16 cellular contexts compared by ENCODE assay signal in the genomic region with DNA sequence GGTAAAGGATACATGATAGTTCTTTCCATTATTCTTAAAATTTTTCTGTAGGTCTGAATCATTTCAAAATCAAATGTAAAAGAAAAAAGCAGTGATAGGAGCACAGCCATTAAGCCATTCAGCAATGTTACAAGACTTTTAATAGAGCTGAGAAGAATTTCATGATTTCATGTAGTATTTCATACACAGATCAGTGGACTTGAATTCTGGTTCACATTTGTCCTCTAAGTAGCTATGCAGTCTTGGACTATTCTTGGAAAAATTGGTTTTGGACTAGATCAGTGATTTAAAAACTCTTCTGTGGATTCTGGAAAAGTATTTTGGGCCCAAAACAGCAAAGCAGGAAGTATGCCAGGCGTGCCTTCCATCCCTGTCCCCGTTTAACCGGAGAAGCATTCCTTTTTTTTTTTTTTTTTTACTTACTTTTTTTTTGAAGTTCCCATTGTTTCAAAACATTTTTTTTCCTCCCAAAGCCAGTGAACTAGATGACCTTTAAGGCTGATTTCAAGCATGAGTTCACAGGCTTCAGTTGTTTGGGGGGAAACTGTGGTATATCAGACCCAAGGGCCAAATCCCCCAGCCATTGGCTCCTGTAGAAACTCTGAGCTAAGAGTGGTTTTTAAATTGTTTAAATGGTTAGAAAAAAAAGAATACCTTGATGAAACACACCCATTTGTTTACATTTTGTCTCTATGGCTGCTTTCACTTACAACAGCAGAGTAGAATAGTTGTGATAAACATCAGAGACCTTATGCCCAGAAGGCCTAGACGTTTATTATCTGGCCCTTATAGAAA. TPM values are rescaled to one million over a fixed set of nuclear protein-coding genes. Genes with fewer than 3 reads are reported as not detected.
DNase-seq lines count a peak whose midpoint lies in the region; ATAC-seq and TF ChIP-seq lines count a peak whose summit lies in the region.
"Had no signal": no experiment of that assay in that cellular context is flagged by ENCODE, and none has a peak within 500 bp of the region (broad histone marks: within the 10 kb centered on the region; RNA-seq: fewer than 3 reads in every experiment).

No MANE protein-coding gene starts in this region.

- H3K9me3 ChIP-seq in Karpas-422 (ENCODE audit: low read length) (no peaks in the 10 kb centered on the region), endodermal cell (ENCODE audit: control insufficient read depth, low read length) (no peaks in the 10 kb centered on the region)
- H3K9me3 ChIP-seq: colonic mucosa, HAP-1, upper lobe of right lung had no signal

- ATAC-seq in sciatic nerve (peak; percentile 88), GM21576 (IDR thresholded peaks at IDR 0.05; ENCODE audit: unreplicated experiment) (no peak)
- no peak for ATAC-seq in naive thymus-derived CD8-positive, alpha-beta T cell
- ATAC-seq: left lobe of liver had no signal

- no peaks in the 10 kb centered on the region for H4K20me1 ChIP-seq in Karpas-422 (ENCODE audit: insufficient read depth, low read depth, low read length)

- H3K4me1 ChIP-seq in Karpas-422 (ENCODE audit: low read length) = peaks cover 22% of the 10 kb centered on the region
- H3K4me1 ChIP-seq in endodermal cell (ENCODE audit: control insufficient read depth, insufficient read depth, low read length) = peaks cover 8% of the 10 kb centered on the region
- H3K4me1 ChIP-seq: colonic mucosa had no signal

- H3K27me3 Mint-ChIP-seq in CD14-positive monocyte (ENCODE audit: low read depth in 3 of 3) (peaks cover 0 to 5% (median 2%) of the 10 kb centered on the region in 3 donors), endodermal cell (ENCODE audit: insufficient read depth) (no peaks in the 10 kb centered on the region)
- H3K27me3 Mint-ChIP-seq in naive thymus-derived CD8-positive, alpha-beta T cell = no peaks in the 10 kb centered on the region

- DNase-seq in CD14-positive monocyte (ENCODE audit: low spot score) (no peak), Karpas-422 (no peak), endodermal cell (no peak), sciatic nerve (ENCODE audit: low spot score) (no peak), GM10266 (ENCODE audit: extremely low spot score) (no peak), NK-92 (lab: John Stamatoyannopoulos, UW; ENCODE audit: unreplicated experiment) (no peak)
- DNase-seq in naive thymus-derived CD8-positive, alpha-beta T cell = no peak
- DNase-seq: activated T-cell treated with anti-CD3 and anti-CD28 coated beads, Interleukin-2, amount 50 U/mL, for 1 hour; colonic mucosa; NCI-H1694; NCI-H524 treated with DMSO at 0.1 percent for 48 hours; occipital lobe; upper lobe of right lung had no signal

- H2AFZ ChIP-seq in Karpas-422 (ENCODE audit: low read length) = peak overlapping the region; percentile 94; the same call in 1 of the 2 replicates

- no peak overlapping the region for H3K27ac ChIP-seq in Karpas-422 (ENCODE audit: low read length)
- H3K27ac ChIP-seq in endodermal cell (ENCODE audit: low read depth, low read length) = no peak overlapping the region
- H3K27ac ChIP-seq: colonic mucosa, upper lobe of right lung had no signal

- WGBS in endodermal cell (ENCODE audit: insufficient coverage in 1 of 2, insufficient read length in 1 of 2), 2 experiments = 63 to 87% methylated on average over 2 to 4 of the region's 4 CpGs

- peaks cover 0 to 3% (median 0%) of the 10 kb centered on the region in 7 donors for H3K9me3 Mint-ChIP-seq in CD14-positive monocyte
- peaks cover 8% of the 10 kb centered on the region for H3K9me3 Mint-ChIP-seq in endodermal cell
- H3K9me3 Mint-ChIP-seq in naive thymus-derived CD8-positive, alpha-beta T cell = no peaks in the 10 kb centered on the region

- no peak overlapping the region for H3K4me2 ChIP-seq in Karpas-422 (ENCODE audit: low read depth, low read length, poor library complexity, severe bottlenecking)

- H3K9ac ChIP-seq in Karpas-422 (ENCODE audit: low read length) = no peak overlapping the region
- no peak overlapping the region for H3K9ac ChIP-seq in endodermal cell (ENCODE audit: extremely low read depth, low read length, poor library complexity, severe bottlenecking)

- H3K4me3 ChIP-seq in Karpas-422 (ENCODE audit: low read length) (no peak overlapping the region), endodermal cell (ENCODE audit: low read length) (no peak overlapping the region)
- H3K4me3 ChIP-seq: colonic mucosa, HAP-1, upper lobe of right lung had no signal

- H3K4me1 Mint-ChIP-seq in CD14-positive monocyte (peaks cover 55% of the 10 kb centered on the region), endodermal cell (peaks cover 45% of the 10 kb centered on the region)
- peaks cover 7 to 45% (median 14%) of the 10 kb centered on the region in 4 donors for H3K4me1 Mint-ChIP-seq in naive thymus-derived CD8-positive, alpha-beta T cell

- H3K27me3 ChIP-seq in Karpas-422 (ENCODE audit: low read length) (no peaks in the 10 kb centered on the region), endodermal cell (ENCODE audit: control insufficient read depth, insufficient read depth, low read length, poor library complexity, severe bottlenecking) (no peaks in the 10 kb centered on the region)
- H3K27me3 ChIP-seq: colonic mucosa, upper lobe of right lung had no signal

- TF ChIP-seq CTCF in CD14-positive monocyte (IDR thresholded peaks at IDR 0.05) (no peak), endodermal cell (conservative IDR thresholded peaks at IDR 0.05) (no peak), GM10266 (IDR thresholded peaks at IDR 0.05; ENCODE audit: control insufficient read depth, insufficient read depth, low read depth, missing control alignments) (no peak)

- POLR2A ChIA-PET in naive thymus-derived CD8-positive, alpha-beta T cell (lab: Charles Lee) = no interaction called here

- H3K4me3 Mint-ChIP-seq in CD14-positive monocyte = no peak overlapping the region
- H3K4me3 Mint-ChIP-seq in endodermal cell = no peak overlapping the region
- no peak overlapping the region for H3K4me3 Mint-ChIP-seq in naive thymus-derived CD8-positive, alpha-beta T cell

- H3K79me2 ChIP-seq in Karpas-422 (ENCODE audit: low read length) = no peaks in the 10 kb centered on the region

- H3K27ac Mint-ChIP-seq in CD14-positive monocyte = peak overlapping the region; percentile 54 to 89 (median 82)
- H3K27ac Mint-ChIP-seq in endodermal cell = peak overlapping the region; percentile 18
- H3K27ac Mint-ChIP-seq in naive thymus-derived CD8-positive, alpha-beta T cell = peak overlapping the region in 1 of 10 donors; percentile 8

- H3K9me2 ChIP-seq in Karpas-422 (replicated peaks; ENCODE audit: insufficient read depth, low read length) = no peaks in the 10 kb centered on the region

- H3K36me3 Mint-ChIP-seq in CD14-positive monocyte (no peaks in the 10 kb centered on the region), endodermal cell (ENCODE audit: low read depth) (no peaks in the 10 kb centered on the region)
- no peaks in the 10 kb centered on the region for H3K36me3 Mint-ChIP-seq in naive thymus-derived CD8-positive, alpha-beta T cell

- intact Hi-C loops in CD14-positive monocyte (cut with micrococcal nuclease) (no loop called here), sciatic nerve (cut with DNase I) (no loop called here)

- H3K36me3 ChIP-seq in Karpas-422 (ENCODE audit: insufficient read depth, low read length) (no peaks in the 10 kb centered on the region), endodermal cell (ENCODE audit: control insufficient read depth, insufficient read depth, low read length) (no peaks in the 10 kb centered on the region)
- H3K36me3 ChIP-seq: colonic mucosa, HAP-1, upper lobe of right lung had no signal

RNA-seq across cellular contexts. Expression of gene POLI, which starts 17.5 kb away (rescaled TPM):
- polyA plus RNA-seq in CD14-positive monocyte = 1 to 10 TPM; 4.9 to 6.5 TPM
- total RNA-seq in Karpas-422 (2014; rRNA removed; shearing (Covaris generic); ENCODE audit: low replicate concordance) = 20.1 and 43.2 TPM in 2 replicates
- total RNA-seq in endodermal cell (10 to 100 TPM; 58.3 to 75.5 TPM), sciatic nerve (58.3 TPM)
- 51.3 TPM for polyA plus RNA-seq in endodermal cell (2013, experiment 1 of 2)
- polyA plus RNA-seq in endodermal cell (2013, experiment 2 of 2) = 47.6 TPM
- 10 to 100 TPM; 43.1 to 48.0 TPM for total RNA-seq in naive thymus-derived CD8-positive, alpha-beta T cell
- 1 to 10 TPM; 4.9 to 8.6 (median 8.1) TPM for polyA plus RNA-seq in naive thymus-derived CD8-positive, alpha-beta T cell

RNA-seq across cellular contexts. Expression of gene MBD2, which starts 27.3 kb away (rescaled TPM):
- 10 to 100 TPM; 11.6 to 25.2 TPM for polyA plus RNA-seq in CD14-positive monocyte
- 53.5 and 61.3 TPM in 2 replicates for total RNA-seq in Karpas-422 (2014; rRNA removed; shearing (Covaris generic); ENCODE audit: low replicate concordance)
- 10 to 100 TPM; 35.9 to 39.2 TPM for total RNA-seq in endodermal cell
- polyA plus RNA-seq in endodermal cell (2013, experiment 1 of 2) = 36.6 TPM
- 44.6 TPM for polyA plus RNA-seq in endodermal cell (2013, experiment 2 of 2)
- total RNA-seq in sciatic nerve = 86.8 TPM
- 10 to 100 TPM; 78.8 to 85.1 TPM for total RNA-seq in naive thymus-derived CD8-positive, alpha-beta T cell
- polyA plus RNA-seq in naive thymus-derived CD8-positive, alpha-beta T cell = 10 to 100 TPM in 2 of 3 donors, 1 to 10 TPM in 1; 6.3 to 21.1 (median 13.0) TPM
